Comparison of ENCODE assay signal across 9 cellular contexts in the genomic region with DNA sequence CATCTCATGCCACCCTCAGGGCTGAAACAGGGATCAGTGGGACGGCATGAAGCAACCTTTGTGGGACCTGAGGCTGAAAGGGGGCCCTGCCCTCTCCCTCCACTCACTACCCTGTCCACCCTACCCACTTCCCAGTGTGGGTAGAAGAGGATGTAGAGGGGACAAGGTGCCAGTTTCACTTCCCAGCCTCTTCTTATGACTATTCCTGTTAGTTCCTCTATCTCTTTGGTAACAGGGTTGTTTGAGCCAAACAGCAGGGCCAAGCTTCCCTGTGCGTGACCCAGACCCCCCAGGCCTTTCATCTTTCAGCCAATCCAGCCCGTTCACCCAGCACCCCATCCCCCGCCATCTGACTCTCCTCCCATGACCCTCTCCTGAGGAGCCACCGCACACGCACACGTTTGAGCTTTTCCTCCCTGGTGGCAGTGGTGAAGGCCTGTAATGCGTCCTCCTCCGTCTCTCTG.
A peak's percentile ranks its signal among the peaks of the same experiment; 100 is the strongest.
DNase-seq lines count a peak whose midpoint lies in the region; ATAC-seq, FAIRE-seq and TF ChIP-seq lines count a peak whose summit lies in the region.
"Had no signal": no experiment of that assay in that cellular context is flagged by ENCODE, and none has a peak within 500 bp of the region (broad histone marks: within the 10 kb centered on the region; RNA-seq: fewer than 3 reads in every experiment).

No MANE protein-coding gene starts in this region.

- H2AFZ ChIP-seq in astrocyte (ENCODE audit: low read depth, low read length) (no peak overlapping the region), mesenchymal stem cell (ENCODE audit: low read depth, low read length) (no peak overlapping the region)

- H3K4me1 ChIP-seq in astrocyte (ENCODE audit: insufficient read depth, low read length) (peaks cover 71% of the 10 kb centered on the region), mesenchymal stem cell (ENCODE audit: control insufficient read depth, insufficient read depth, low read depth, low read length) (peaks cover 61% of the 10 kb centered on the region), thoracic aorta (ENCODE audit: control insufficient read depth in 1 of 2, low read depth in 2 of 2) (peaks cover 64 to 84% of the 10 kb centered on the region in 2 donors)

- H2BK15ac ChIP-seq in mesenchymal stem cell (ENCODE audit: low read depth, poor library complexity, severe bottlenecking): peak overlapping the region; percentile 15

- DNase-seq in MV-4-11 (lab: John Stamatoyannopoulos, UW): peak; percentile 99
- no peak for DNase-seq in astrocyte (ENCODE audit: low read depth)
- no peak for DNase-seq in mesenchymal stem cell
- DNase-seq in thoracic aorta (ENCODE audit: low spot score): no peak
- DNase-seq in NCI-H2107 (lab: John Stamatoyannopoulos, UW): no peak
- no peak for DNase-seq in GOT3 (lab: John Stamatoyannopoulos, UW)

- 84% methylated on average over 8 of the region's 9 CpGs for WGBS in mesenchymal stem cell

- H3K14ac ChIP-seq in mesenchymal stem cell (ENCODE audit: low read length in 2 of 2): peak overlapping the region in 1 of 2 experiments; percentile 49

- peaks cover 42% of the 10 kb centered on the region for H3K4me1 Mint-ChIP-seq in astrocyte (ENCODE audit: low read depth, unreplicated experiment)

- H2BK12ac ChIP-seq in mesenchymal stem cell (ENCODE audit: low read length in 2 of 2): peak overlapping the region; percentile 63 to 94

- H3K27ac ChIP-seq in astrocyte (ENCODE audit: low read depth, low read length) (peak overlapping the region; percentile 98), mesenchymal stem cell (ENCODE audit: low read length, poor library complexity, severe bottlenecking) (no peak overlapping the region), thoracic aorta (peak overlapping the region; percentile 95 to 99)
- H3K27ac ChIP-seq: VCaP had no signal

- peak overlapping the region; percentile 87 for H3K27ac Mint-ChIP-seq in astrocyte (ENCODE audit: unreplicated experiment)

- peak overlapping the region; percentile 63 to 89 for H3K18ac ChIP-seq in mesenchymal stem cell (ENCODE audit: low read depth in 1 of 2, low read length in 2 of 2)

- H3K4ac ChIP-seq in mesenchymal stem cell (ENCODE audit: low read depth in 1 of 2, low read length in 2 of 2): peak overlapping the region; percentile 13 to 68

- no peaks in the 10 kb centered on the region for H3K27me3 Mint-ChIP-seq in astrocyte (ENCODE audit: low read depth, unreplicated experiment)

- H4K91ac ChIP-seq in mesenchymal stem cell (ENCODE audit: low read length): peak overlapping the region; percentile 97

- H3K9me3 ChIP-seq in astrocyte (ENCODE audit: insufficient read depth, low read depth, low read length): no peaks in the 10 kb centered on the region
- H3K9me3 ChIP-seq in mesenchymal stem cell (ENCODE audit: control insufficient read depth, low read length): no peaks in the 10 kb centered on the region
- H3K9me3 ChIP-seq in thoracic aorta: no peaks in the 10 kb centered on the region

- peak overlapping the region; percentile 76 for H4K8ac ChIP-seq in mesenchymal stem cell (ENCODE audit: low read length)

- peak overlapping the region; percentile 76 for H2BK120ac ChIP-seq in mesenchymal stem cell (ENCODE audit: low read depth, low read length)

- FAIRE-seq in astrocyte (lab: Jason Lieb, UNC): no peak

- peak overlapping the region; percentile 66 for H2AK5ac ChIP-seq in mesenchymal stem cell (ENCODE audit: low read length, severe bottlenecking)

- H3K4me2 ChIP-seq in astrocyte (ENCODE audit: low read length) (peak overlapping the region; percentile 57), mesenchymal stem cell (ENCODE audit: low read length, poor library complexity, severe bottlenecking) (no peak overlapping the region)

- H3K36me3 Mint-ChIP-seq in astrocyte (ENCODE audit: low read depth, unreplicated experiment): peaks cover 15% of the 10 kb centered on the region

- no peaks in the 10 kb centered on the region for H4K20me1 ChIP-seq in astrocyte (ENCODE audit: insufficient read depth, low read length)

- no peaks in the 10 kb centered on the region for H3K9me3 Mint-ChIP-seq in astrocyte (ENCODE audit: unreplicated experiment)

- no peak for TF ChIP-seq CTCF in astrocyte (IDR thresholded peaks at IDR 0.05; ENCODE audit: insufficient read depth, low read depth, low read length)
- no peak for TF ChIP-seq CTCF in thoracic aorta (IDR thresholded peaks at IDR 0.05)

- H3K36me3 ChIP-seq in astrocyte (ENCODE audit: insufficient read depth, low read length): no peaks in the 10 kb centered on the region
- H3K36me3 ChIP-seq in mesenchymal stem cell (ENCODE audit: control insufficient read depth in 1 of 2, insufficient read depth in 2 of 2, low read depth in 1 of 2, low read length in 2 of 2): peaks cover 32 to 34% of the 10 kb centered on the region in 2 experiments
- H3K36me3 ChIP-seq in thoracic aorta: no peaks in the 10 kb centered on the region

- no peak overlapping the region for H2BK5ac ChIP-seq in mesenchymal stem cell (ENCODE audit: low read depth, low read length, poor library complexity, severe bottlenecking)

- peaks cover 10% of the 10 kb centered on the region for H3K79me1 ChIP-seq in mesenchymal stem cell (replicated peaks; ENCODE audit: low read length, poor library complexity, severe bottlenecking)

- H3K9ac ChIP-seq in astrocyte (ENCODE audit: low read length) (peak overlapping the region; percentile 84), mesenchymal stem cell (ENCODE audit: low read length) (peak overlapping the region; percentile 89)

- no peaks in the 10 kb centered on the region for H3K79me2 ChIP-seq in astrocyte (ENCODE audit: insufficient read depth, low read length)

- ATAC-seq in thoracic aorta (ENCODE audit: insufficient number of reproducible peaks, low FRiP score, low read depth) (no peak), HG03457 (IDR thresholded peaks at IDR 0.05; ENCODE audit: unreplicated experiment) (no peak), GM19035 (IDR thresholded peaks at IDR 0.05; ENCODE audit: unreplicated experiment) (no peak)

- H3K27me3 ChIP-seq in astrocyte (ENCODE audit: insufficient read depth, low read length): no peaks in the 10 kb centered on the region
- H3K27me3 ChIP-seq in mesenchymal stem cell (ENCODE audit: control insufficient read depth in 1 of 2, insufficient read depth in 1 of 2, low read length in 2 of 2): no peaks in the 10 kb centered on the region
- H3K27me3 ChIP-seq in thoracic aorta (replicated peaks; ENCODE audit: insufficient read depth): no peaks in the 10 kb centered on the region

- H3K4me3 ChIP-seq in astrocyte (ENCODE audit: insufficient read depth, low read depth, low read length) (no peak overlapping the region), mesenchymal stem cell (ENCODE audit: insufficient read depth in 1 of 2, low read depth in 1 of 2, low read length in 2 of 2) (peak overlapping the region in 1 of 2 experiments; percentile 17), thoracic aorta (peak overlapping the region; percentile 2)

- no peak overlapping the region for H3K4me3 Mint-ChIP-seq in astrocyte (ENCODE audit: unreplicated experiment)

- no peak overlapping the region for H3K23ac ChIP-seq in mesenchymal stem cell (ENCODE audit: low read length in 2 of 2)
